ENCODE assay signal across 1 cellular context in genomic region chr22:20439928-20440575, GRCh38.
TF ChIP-seq lines count a peak whose summit lies in the region.

No MANE protein-coding gene starts in this region.

TF ChIP-seq in K562, 482 proteins besides CTCF, POLR2A, EP300 and RAD21 (continued from another document):
- peak; percentile 58 for TF ChIP-seq CHD7 (IDR thresholded peaks at IDR 0.05; ENCODE audit: low read depth, low read length)
- no peak for TF ChIP-seq DMBX1 (CRISPR knock-in tag; IDR thresholded peaks at IDR 0.05; ENCODE audit: borderline replicate concordance)
- TF ChIP-seq PML (IDR thresholded peaks at IDR 0.05; ENCODE audit: low read length) = no peak
- 0 out of 2 replicates have a peak, but pooled peaks have one; percentile 5 for TF ChIP-seq PBX2 (CRISPR knock-in tag; IDR thresholded peaks at IDR 0.05; ENCODE audit: low read depth)
- no peak for TF ChIP-seq PBX2 (tag; conservative IDR thresholded peaks at IDR 0.05; ENCODE audit: low read depth)
TF ChIP-seq in K562: peak in this region for 26.
